22 cellular contexts compared by ENCODE assay signal in the genomic region with DNA sequence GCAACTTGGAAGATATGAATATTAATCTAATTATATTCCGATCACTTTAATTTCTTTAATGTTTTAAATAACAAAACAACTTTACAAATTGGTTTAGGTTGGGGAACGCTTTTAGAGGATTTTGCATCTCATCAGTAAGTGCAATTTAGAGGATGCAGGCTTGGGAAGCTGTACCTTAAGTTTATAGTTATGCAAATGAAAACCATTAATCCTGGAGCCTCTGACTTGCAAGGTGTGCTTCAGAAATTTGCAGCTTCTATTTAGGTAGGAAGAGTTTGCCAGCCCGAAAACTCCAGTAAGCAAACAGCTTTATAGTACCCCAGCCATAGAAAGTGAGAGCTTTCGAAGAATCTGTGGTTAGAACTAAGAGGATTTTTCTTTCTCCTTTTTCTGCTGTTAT.
"Had no signal": no experiment of that assay in that cellular context is flagged by ENCODE, and none has a peak within 500 bp of the region (broad histone marks: within the 10 kb centered on the region; RNA-seq: fewer than 3 reads in every experiment).

No MANE protein-coding gene starts in this region.

- FAIRE-seq: endothelial cell of umbilical vein, pancreas had no signal

- H3K4me3 ChIP-seq: ascending aorta, gastroesophageal sphincter, pancreas, prostate gland, skin epidermis, upper lobe of left lung, vagina had no signal

- H3K27ac ChIP-seq: ascending aorta, brain microvascular endothelial cell, gastroesophageal sphincter, pancreas, prostate gland, skin epidermis, upper lobe of left lung, vagina had no signal

- H3K36me3 ChIP-seq: ascending aorta, brain microvascular endothelial cell, gastroesophageal sphincter, pancreas, prostate gland, upper lobe of left lung, vagina had no signal

- H3K9me3 ChIP-seq: ascending aorta, gastroesophageal sphincter, pancreas, prostate gland, upper lobe of left lung, vagina had no signal

- H3K4me1 ChIP-seq: ascending aorta, gastroesophageal sphincter, pancreas, prostate gland, upper lobe of left lung had no signal

- DNase-seq: activated CD4-positive, alpha-beta T cell treated with anti-CD3 and anti-CD28 coated beads for 48 hours; activated CD4-positive, alpha-beta T cell treated with anti-CD3 and anti-CD28 coated beads, Interleukin-2, amount 50 U/mL, for 48 hours; activated CD8-positive, alpha-beta memory T cell treated with anti-CD3 and anti-CD28 coated beads for 24 hours; activated effector memory CD4-positive, alpha-beta T cell treated with anti-CD3 and anti-CD28 coated beads, Interleukin-2, amount 50 U/mL, for 16 hours; activated naive CD4-positive, alpha-beta T cell treated with anti-CD3 and anti-CD28 coated beads for 36 hours; activated naive CD8-positive, alpha-beta T cell treated with anti-CD3 and anti-CD28 coated beads for 36 hours; brain microvascular endothelial cell; cortex of kidney; hypothalamus; naive B cell; nephron progenitor cell; pancreas; retina; stimulated activated CD4-positive, alpha-beta T cell treated with anti-CD3 and anti-CD28 coated beads, Interleukin-4, amount 100 ng/mL, for 24 hours; T-helper 1 cell; upper lobe of left lung had no signal

- H3K27me3 ChIP-seq: ascending aorta, brain microvascular endothelial cell, gastroesophageal sphincter, pancreas, upper lobe of left lung, vagina had no signal
